3 cellular contexts compared by ENCODE assay signal in the genomic region with DNA sequence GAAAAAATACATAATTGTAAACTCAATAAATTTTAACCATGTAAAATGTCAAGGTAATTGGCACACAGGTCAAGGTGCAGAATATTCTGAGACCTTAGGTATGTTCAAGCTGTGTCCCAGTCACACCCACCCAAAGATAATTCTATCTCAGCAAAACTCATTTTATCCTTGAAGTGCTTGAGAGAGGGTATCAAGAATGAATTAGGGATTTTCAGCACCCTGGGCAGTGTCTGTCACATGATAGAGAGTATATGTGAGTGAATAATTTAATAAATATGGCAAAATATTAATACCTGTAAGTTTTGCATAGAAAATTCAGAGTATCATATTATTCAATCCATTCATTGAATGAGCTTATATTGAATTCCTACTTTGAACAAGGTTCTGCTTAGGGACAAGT.
"Had no signal": no experiment of that assay in that cellular context is flagged by ENCODE, and none has a peak within 500 bp of the region (broad histone marks: within the 10 kb centered on the region; RNA-seq: fewer than 3 reads in every experiment).

No MANE protein-coding gene starts in this region.

- DNase-seq: GDM1, GF-D8 had no signal

- H3K4me3 ChIP-seq: GM12878 had no signal

- ATAC-seq: GM12878 had no signal
